ENCODE assay signal across 22 cellular contexts in genomic region chr20:23141016-23141415, GRCh38. TPM values are rescaled to one million over a fixed set of nuclear protein-coding genes. Genes with fewer than 3 reads are reported as not detected.
DNase-seq lines count a peak whose midpoint lies in the region; ATAC-seq and TF ChIP-seq lines count a peak whose summit lies in the region.
"Had no signal": no experiment of that assay in that cellular context is flagged by ENCODE, and none has a peak within 500 bp of the region (broad histone marks: within the 10 kb centered on the region; RNA-seq: fewer than 3 reads in every experiment).

No MANE protein-coding gene starts in this region.

- peak overlapping the region; percentile 93; the same call in 1 of the 2 replicates for H3K27ac ChIP-seq in PC-9
- peak overlapping the region; percentile 79 for H3K27ac ChIP-seq in lower lobe of right lung
- H3K27ac ChIP-seq in gastrocnemius medialis, result peak overlapping the region; percentile 94 to 99 (median 94)
- no peak overlapping the region for H3K27ac ChIP-seq in CD8-positive, alpha-beta T cell (ENCODE audit: low read depth, low read length)
- H3K27ac ChIP-seq: BLaER1, KMS-11 had no signal

- peak overlapping the region in 6 of 7 donors; percentile 95 to 100 (median 98) for H3K27ac Mint-ChIP-seq in CD14-positive monocyte
- H3K27ac Mint-ChIP-seq in CD8-positive, alpha-beta T cell, result no peak overlapping the region
- H3K27ac Mint-ChIP-seq: progenitor cell of endocrine pancreas had no signal

- H3K4me3 ChIP-seq in PC-9 (no peak overlapping the region), lower lobe of right lung (no peak overlapping the region), gastrocnemius medialis (no peak overlapping the region)
- no peak overlapping the region for H3K4me3 ChIP-seq in CD8-positive, alpha-beta T cell (ENCODE audit: low read depth, low read length)
- H3K4me3 ChIP-seq: BLaER1, mucosa of descending colon, transverse colon had no signal

- peaks cover 86% of the 10 kb centered on the region for H3K4me1 Mint-ChIP-seq in CD14-positive monocyte
- H3K4me1 Mint-ChIP-seq in CD8-positive, alpha-beta T cell (ENCODE audit: low read depth), result peaks cover 7% of the 10 kb centered on the region
- H3K4me1 Mint-ChIP-seq: H9 had no signal

- ATAC-seq in lower lobe of right lung, result peak; percentile 34 to 37
- ATAC-seq in gastrocnemius medialis, result no peak
- ATAC-seq in CD8-positive, alpha-beta T cell, result no peak
- no peak for ATAC-seq in GM18870 (IDR thresholded peaks at IDR 0.05; ENCODE audit: unreplicated experiment)
- ATAC-seq: activated CD8-positive, alpha-beta T cell treated with anti-CD3 and anti-CD28 coated beads, Interleukin-2, amount 10 ng/mL, durations not matched to agents 7 days and 5 days; mucosa of descending colon; stimulated activated naive CD8-positive, alpha-beta T cell treated with anti-CD3 and anti-CD28 coated beads, Interleukin-15, amount 100 ng/mL, for 72 hours had no signal

- in situ Hi-C loops in gastrocnemius medialis (cut with MboI; ENCODE audit: low sequenced_read_pairs in 4 of 4), result no loop called here

- no TSS peak for BruUV-seq in PC-9 (replicated peaks; lab: Mats Ljungman, UMichigan)

- 0 out of 2 replicates have a peak, but pooled peaks cover 6% of the 10 kb centered on the region for H3K79me2 ChIP-seq in PC-9 (ENCODE audit: low read depth)

- peaks cover 5 to 7% of the 10 kb centered on the region in 2 donors for H3K36me3 Mint-ChIP-seq in CD14-positive monocyte
- no peaks in the 10 kb centered on the region for H3K36me3 Mint-ChIP-seq in CD8-positive, alpha-beta T cell

- H3K4me2 ChIP-seq in PC-9, result no peak overlapping the region
- H3K4me2 ChIP-seq: BLaER1, KMS-11 had no signal

- peaks cover 74% of the 10 kb centered on the region for H3K4me1 ChIP-seq in PC-9 (replicated peaks; ENCODE audit: insufficient read depth)
- H3K4me1 ChIP-seq in lower lobe of right lung, result peaks cover 55% of the 10 kb centered on the region
- peaks cover 84 to 95% of the 10 kb centered on the region in 2 donors for H3K4me1 ChIP-seq in gastrocnemius medialis
- no peaks in the 10 kb centered on the region for H3K4me1 ChIP-seq in CD8-positive, alpha-beta T cell (ENCODE audit: insufficient read depth, low read length)
- H3K4me1 ChIP-seq: transverse colon had no signal

- CTCF ChIA-PET in PC-9 (lab: Charles Lee), result no interaction called here
- CTCF ChIA-PET in CD8-positive, alpha-beta T cell (lab: Charles Lee), result no interaction called here

- POLR2A ChIA-PET in PC-9 (lab: Charles Lee; ENCODE audit: unreplicated experiment), result no interaction called here
- POLR2A ChIA-PET in CD8-positive, alpha-beta T cell (lab: Charles Lee), result no interaction called here

- H3K4me3 Mint-ChIP-seq in CD14-positive monocyte, result no peak overlapping the region
- no peak overlapping the region for H3K4me3 Mint-ChIP-seq in CD8-positive, alpha-beta T cell
- H3K4me3 Mint-ChIP-seq: activated CD8-positive, alpha-beta T cell treated with anti-CD3 and anti-CD28 coated beads, Interleukin-2, amount 10 ng/mL, durations not matched to agents 7 days and 5 days; H9; stimulated activated naive CD8-positive, alpha-beta T cell treated with anti-CD3 and anti-CD28 coated beads, Interleukin-15, amount 100 ng/mL, for 72 hours had no signal

- no peak overlapping the region for H2AFZ ChIP-seq in PC-9

- H3K36me3 ChIP-seq in PC-9 (ENCODE audit: low read depth) (no peaks in the 10 kb centered on the region), lower lobe of right lung (no peaks in the 10 kb centered on the region), gastrocnemius medialis (no peaks in the 10 kb centered on the region)
- H3K36me3 ChIP-seq in CD8-positive, alpha-beta T cell (ENCODE audit: insufficient read depth, low read length), result no peaks in the 10 kb centered on the region
- H3K36me3 ChIP-seq: BLaER1, transverse colon had no signal

- H3K9me3 ChIP-seq in PC-9 (ENCODE audit: insufficient read depth, low read depth), result no peaks in the 10 kb centered on the region
- H3K9me3 ChIP-seq in lower lobe of right lung, result no peaks in the 10 kb centered on the region
- H3K9me3 ChIP-seq in gastrocnemius medialis, result no peaks in the 10 kb centered on the region
- H3K9me3 ChIP-seq in CD8-positive, alpha-beta T cell (ENCODE audit: low read length), result no peaks in the 10 kb centered on the region
- H3K9me3 ChIP-seq: BLaER1, mucosa of descending colon, transverse colon had no signal

- peak; percentile 79 for DNase-seq in CD14-positive monocyte (ENCODE audit: low spot score)
- DNase-seq in PC-9, result no peak
- DNase-seq in lower lobe of right lung, result peak; percentile 49
- peak in 1 of 2 donors; percentile 34 for DNase-seq in gastrocnemius medialis
- no peak for DNase-seq in CD8-positive, alpha-beta T cell
- no peak for DNase-seq in NCI-H1092 (lab: John Stamatoyannopoulos, UW)
- DNase-seq: activated CD8-positive, alpha-beta T cell treated with anti-CD3 and anti-CD28 coated beads, Interleukin-2, amount 10 ng/mL, durations not matched to agents 7 days and 5 days; H9; islet precursor cell; mucosa of descending colon; NCI-H1417 treated with DMSO at 0.1 percent for 48 hours; NCI-H446 treated with DMSO at 0.1 percent for 48 hours; small intestine; stimulated activated CD8-positive, alpha-beta memory T cell treated with anti-CD3 and anti-CD28 coated beads, Interleukin-4, amount 100 ng/mL, for 48 hours; stimulated activated naive CD8-positive, alpha-beta T cell treated with anti-CD3 and anti-CD28 coated beads, Interleukin-15, amount 100 ng/mL, for 72 hours; transverse colon had no signal

- H3F3A ChIP-seq in PC-9 (ENCODE audit: insufficient read depth, low read depth), result peaks cover 36% of the 10 kb centered on the region

- H3K27me3 ChIP-seq in PC-9 (ENCODE audit: insufficient read depth, low read depth) (no peaks in the 10 kb centered on the region), lower lobe of right lung (ENCODE audit: low read depth) (no peaks in the 10 kb centered on the region), gastrocnemius medialis (no peaks in the 10 kb centered on the region)
- no peaks in the 10 kb centered on the region for H3K27me3 ChIP-seq in CD8-positive, alpha-beta T cell (ENCODE audit: insufficient read depth, low read length)
- H3K27me3 ChIP-seq: BLaER1, transverse colon had no signal

- no peaks in the 10 kb centered on the region for H3K9me3 Mint-ChIP-seq in CD14-positive monocyte
- H3K9me3 Mint-ChIP-seq in CD8-positive, alpha-beta T cell, result no peaks in the 10 kb centered on the region
- H3K9me3 Mint-ChIP-seq: stimulated activated naive CD8-positive, alpha-beta T cell treated with anti-CD3 and anti-CD28 coated beads, Interleukin-15, amount 100 ng/mL, for 72 hours had no signal

- TF ChIP-seq CTCF in CD14-positive monocyte (IDR thresholded peaks at IDR 0.05) (no peak), PC-9 (conservative IDR thresholded peaks at IDR 0.05) (no peak), lower lobe of right lung (IDR thresholded peaks at IDR 0.05) (no peak), gastrocnemius medialis (IDR thresholded peaks at IDR 0.05 in 4 of 5, conservative IDR thresholded peaks at IDR 0.05 in 1 of 5) (no peak)
- no peak for TF ChIP-seq CTCF in CD8-positive, alpha-beta T cell (IDR thresholded peaks at IDR 0.05)

- H3K9me2 ChIP-seq in PC-9 (ENCODE audit: insufficient read depth), result no peaks in the 10 kb centered on the region

- TF ChIP-seq POLR2A in gastrocnemius medialis (IDR thresholded peaks at IDR 0.05), result no peak

- H3K27me3 Mint-ChIP-seq in CD14-positive monocyte (ENCODE audit: low read depth in 3 of 3), result peaks cover 0 to 7% (median 0%) of the 10 kb centered on the region in 3 donors
- peaks cover 2% of the 10 kb centered on the region for H3K27me3 Mint-ChIP-seq in CD8-positive, alpha-beta T cell (ENCODE audit: low read depth)

- no peaks in the 10 kb centered on the region for H4K20me1 ChIP-seq in PC-9 (ENCODE audit: insufficient read depth)
- H4K20me1 ChIP-seq: BLaER1 had no signal

- intact Hi-C loops in CD14-positive monocyte (cut with micrococcal nuclease), result no loop called here
- intact Hi-C loops in PC-9 (cut with micrococcal nuclease; ENCODE audit: unreplicated experiment), result loop anchor here (10.0 kb wide), 1 partner anchor 214 kb away; the partner anchor contains the start of gene NXT1
- intact Hi-C loops in lower lobe of right lung (cut with DNase I), result no loop called here
- intact Hi-C loops in gastrocnemius medialis (cut with DNase I; ENCODE audit: low total_unique reads), result no loop called here
- intact Hi-C loops in CD8-positive, alpha-beta T cell (cut with DNase I, micrococcal nuclease), result no loop called here

RNA-seq across cellular contexts. Expression of gene CD93, which starts 54.9 kb away (rescaled TPM):
- polyA plus RNA-seq in CD14-positive monocyte, result 10 to 100 TPM; 26.0 to 48.9 TPM
- total RNA-seq in PC-9 (2021) (0.07 TPM in 1 of 2 replicates, not detected in the other), lower lobe of right lung (99.7 TPM), gastrocnemius medialis (10 to 100 TPM; 17.3 to 22.2 (median 21.1) TPM)
- under 1 TPM; 0.14 to 0.16 TPM for total RNA-seq in CD8-positive, alpha-beta T cell
- total RNA-seq: H9, OCI-LY7, progenitor cell of endocrine pancreas had no signal
- polyA plus RNA-seq: neural cell had no signal

Comparison
In these comparisons a context has a peak if more than half of its experiments do, and no peak if none do; other contexts are left out.
1. DNase-seq: peak in CD14-positive monocyte (single experiment) and lower lobe of right lung (single experiment); none in PC-9 (0 of 2), CD8-positive, alpha-beta T cell (0 of 7) and NCI-H1092 (single experiment).
2. ATAC-seq: peak in lower lobe of right lung (2 of 2); none in gastrocnemius medialis (0 of 2), CD8-positive, alpha-beta T cell (single experiment) and GM18870 (single experiment).
3. RNA of gene CD93, which starts 54.9 kb away (total RNA-seq): 99.7 TPM in lower lobe of right lung (single experiment) and 17.3 to 22.2 TPM in gastrocnemius medialis; 0.14 to 0.16 TPM in CD8-positive, alpha-beta T cell and 0.07 TPM in PC-9; every median in the first group is over 10 times any median in the second.